12 cellular contexts compared by ENCODE assay signal in genomic region chr11:122235615-122236014, GRCh38.
A peak's percentile ranks its signal among the peaks of the same experiment; 100 is the strongest.
DNase-seq lines count a peak whose midpoint lies in the region; ATAC-seq and TF ChIP-seq lines count a peak whose summit lies in the region.
"Had no signal": no experiment of that assay in that cellular context is flagged by ENCODE, and none has a peak within 500 bp of the region (broad histone marks: within the 10 kb centered on the region; RNA-seq: fewer than 3 reads in every experiment).

No MANE protein-coding gene starts in this region.

- H3K9me3 ChIP-seq in left ventricle myocardium inferior (replicated peaks) (no peaks in the 10 kb centered on the region), adipocyte (ENCODE audit: control insufficient read depth, low read length) (no peaks in the 10 kb centered on the region), vagina (no peaks in the 10 kb centered on the region), transverse colon (no peaks in the 10 kb centered on the region)
- H3K9me3 ChIP-seq in CD4-positive, alpha-beta T cell (ENCODE audit: control insufficient read depth, low read length) = no peaks in the 10 kb centered on the region
- H3K9me3 ChIP-seq: BLaER1, colonic mucosa had no signal

- H3K9me3 Mint-ChIP-seq in CD4-positive, alpha-beta T cell = peaks cover 2% of the 10 kb centered on the region
- H3K9me3 Mint-ChIP-seq: stimulated activated naive CD8-positive, alpha-beta T cell treated with anti-CD3 and anti-CD28 coated beads, Interleukin-15, amount 100 ng/mL, for 72 hours had no signal

- TF ChIP-seq POLR2A in vagina (IDR thresholded peaks at IDR 0.05) = no peak
- no peak for TF ChIP-seq POLR2A in transverse colon (IDR thresholded peaks at IDR 0.05)

- no peak overlapping the region for H3K4me3 ChIP-seq in left ventricle myocardium inferior
- H3K4me3 ChIP-seq in adipocyte (ENCODE audit: low read length) = no peak overlapping the region
- H3K4me3 ChIP-seq in vagina = no peak overlapping the region
- no peak overlapping the region for H3K4me3 ChIP-seq in transverse colon
- H3K4me3 ChIP-seq: BLaER1, colonic mucosa had no signal

- intact Hi-C loops in Right ventricle myocardium superior (cut with DNase I) (no loop called here), left ventricle myocardium inferior (cut with micrococcal nuclease) (no loop called here), left ventricle myocardium superior (cut with micrococcal nuclease) (no loop called here), vagina (cut with DNase I) (no loop called here), transverse colon (cut with DNase I; ENCODE audit: low total_unique reads) (no loop called here)
- intact Hi-C loops in CD4-positive, alpha-beta T cell (cut with DNase I, micrococcal nuclease) = no loop called here

- H3K27me3 Mint-ChIP-seq in CD4-positive, alpha-beta T cell = peaks cover 4% of the 10 kb centered on the region
- H3K27me3 Mint-ChIP-seq: stimulated activated naive CD8-positive, alpha-beta T cell treated with anti-CD3 and anti-CD28 coated beads, Interleukin-15, amount 100 ng/mL, for 72 hours had no signal

- peak overlapping the region; percentile 35 for H3K9ac ChIP-seq in adipocyte (ENCODE audit: low read length)
- H3K9ac ChIP-seq: BLaER1 had no signal

- H3K36me3 ChIP-seq in left ventricle myocardium inferior (no peaks in the 10 kb centered on the region), adipocyte (ENCODE audit: control insufficient read depth, insufficient read depth, low read length, severe bottlenecking) (no peaks in the 10 kb centered on the region), vagina (no peaks in the 10 kb centered on the region), transverse colon (no peaks in the 10 kb centered on the region)
- H3K36me3 ChIP-seq: BLaER1, colonic mucosa had no signal

- TF ChIP-seq CTCF in left ventricle myocardium inferior (IDR thresholded peaks at IDR 0.05; ENCODE audit: borderline replicate concordance) (no peak), vagina (IDR thresholded peaks at IDR 0.05) (no peak), transverse colon (IDR thresholded peaks at IDR 0.05) (no peak)
- no peak for TF ChIP-seq CTCF in CD4-positive, alpha-beta T cell (IDR thresholded peaks at IDR 0.05)

- H3K4me1 ChIP-seq in left ventricle myocardium inferior = peaks cover 11% of the 10 kb centered on the region
- H3K4me1 ChIP-seq in adipocyte (ENCODE audit: control insufficient read depth, insufficient read depth, low read length) = peaks cover 10% of the 10 kb centered on the region
- peaks cover 4% of the 10 kb centered on the region for H3K4me1 ChIP-seq in vagina
- H3K4me1 ChIP-seq in transverse colon = peaks cover 0 to 8% (median 0%) of the 10 kb centered on the region in 4 donors
- H3K4me1 ChIP-seq: colonic mucosa had no signal

- in situ Hi-C loops in transverse colon (cut with MboI; ENCODE audit: low pct_ligation_motif_present in 1 of 4, low pct_unique_long_range_greater_than_20kb in 1 of 4, low sequenced_read_pairs in 3 of 4) = no loop called here

- H3K27ac Mint-ChIP-seq in CD4-positive, alpha-beta T cell = no peak overlapping the region
- H3K27ac Mint-ChIP-seq: stimulated activated naive CD8-positive, alpha-beta T cell treated with anti-CD3 and anti-CD28 coated beads, Interleukin-15, amount 100 ng/mL, for 72 hours had no signal

- no peak for TF ChIP-seq EP300 in transverse colon (IDR thresholded peaks at IDR 0.05; ENCODE audit: low read depth)

- H3K4me3 Mint-ChIP-seq in CD4-positive, alpha-beta T cell = no peak overlapping the region
- H3K4me3 Mint-ChIP-seq: stimulated activated naive CD8-positive, alpha-beta T cell treated with anti-CD3 and anti-CD28 coated beads, Interleukin-15, amount 100 ng/mL, for 72 hours had no signal

- CTCF ChIA-PET in CD4-positive, alpha-beta T cell (lab: Charles Lee) = no interaction called here

- POLR2A ChIA-PET in CD4-positive, alpha-beta T cell (lab: Charles Lee) = interaction anchor here (0.9 kb wide), 1 partner anchor 12 kb away, joined by 3 read pairs; no protein-coding TSS in a partner anchor

- H3K27me3 ChIP-seq in left ventricle myocardium inferior (ENCODE audit: low read depth) = no peaks in the 10 kb centered on the region
- no peaks in the 10 kb centered on the region for H3K27me3 ChIP-seq in adipocyte (replicated peaks; ENCODE audit: control insufficient read depth, insufficient read depth, low read length)
- H3K27me3 ChIP-seq in vagina = no peaks in the 10 kb centered on the region
- H3K27me3 ChIP-seq in CD4-positive, alpha-beta T cell (ENCODE audit: control insufficient read depth, insufficient read depth, low read length) = no peaks in the 10 kb centered on the region
- H3K27me3 ChIP-seq in transverse colon = no peaks in the 10 kb centered on the region
- H3K27me3 ChIP-seq: BLaER1, colonic mucosa had no signal

- no peaks in the 10 kb centered on the region for H3K36me3 Mint-ChIP-seq in CD4-positive, alpha-beta T cell (ENCODE audit: low read depth)

- H3K27ac ChIP-seq in left ventricle myocardium inferior (replicated peaks) (no peak overlapping the region), vagina (peak overlapping the region; percentile 68), transverse colon (peak overlapping the region in 2 of 4 donors; percentile 29 to 44)
- H3K27ac ChIP-seq in CD4-positive, alpha-beta T cell (ENCODE audit: low read depth, low read length) = no peak overlapping the region
- H3K27ac ChIP-seq: BLaER1, colonic mucosa had no signal

- WGBS in transverse colon (ENCODE audit: low coverage in 1 of 2), 2 donors = 17 to 24% methylated on average over 1 to 3 of the region's 3 CpGs

- ATAC-seq in Right ventricle myocardium superior (ENCODE audit: poor library complexity) = peak; percentile 88
- ATAC-seq in left ventricle myocardium superior = peak; percentile 93
- no peak for ATAC-seq in CD4-positive, alpha-beta T cell (ENCODE audit: poor library complexity)
- ATAC-seq: stimulated activated naive CD8-positive, alpha-beta T cell treated with anti-CD3 and anti-CD28 coated beads, Interleukin-15, amount 100 ng/mL, for 72 hours had no signal

- no peaks in the 10 kb centered on the region for H3K4me1 Mint-ChIP-seq in CD4-positive, alpha-beta T cell (ENCODE audit: low read depth)
- H3K4me1 Mint-ChIP-seq: stimulated activated naive CD8-positive, alpha-beta T cell treated with anti-CD3 and anti-CD28 coated beads, Interleukin-15, amount 100 ng/mL, for 72 hours had no signal

- DNase-seq in Right ventricle myocardium superior (no peak), left ventricle myocardium inferior (no peak), adipocyte (ENCODE audit: low read depth) (peak; percentile 90), left ventricle myocardium superior (peak; percentile 31), vagina (ENCODE audit: extremely low spot score in 2 of 2) (no peak), transverse colon (no peak), NCI-H1436 treated with DMSO at 0.1 percent for 48 hours (lab: John Stamatoyannopoulos, UW) (no peak)
- DNase-seq in CD4-positive, alpha-beta T cell = no peak
- DNase-seq: colonic mucosa; small intestine; stimulated activated naive CD8-positive, alpha-beta T cell treated with anti-CD3 and anti-CD28 coated beads, Interleukin-15, amount 100 ng/mL, for 72 hours had no signal

Comparison
In these comparisons a context has a peak if more than half of its experiments do, and no peak if none do; other contexts are left out.
1. DNase-seq: peak in adipocyte (single experiment) and left ventricle myocardium superior (single experiment); none in Right ventricle myocardium superior (single experiment), left ventricle myocardium inferior (single experiment), vagina (0 of 2), CD4-positive, alpha-beta T cell (0 of 10), transverse colon (single experiment) and NCI-H1436 treated with DMSO at 0.1 percent for 48 hours (single experiment).